ENCODE assay signal across 21 cellular contexts in genomic region chr17:48282303-48282702, GRCh38.
"Had no signal": no experiment of that assay in that cellular context is flagged by ENCODE, and none has a peak within 500 bp of the region (broad histone marks: within the 10 kb centered on the region; RNA-seq: fewer than 3 reads in every experiment).

No MANE protein-coding gene starts in this region.

- H3K4me3 Mint-ChIP-seq: activated CD4-positive, alpha-beta memory T cell treated with anti-CD3 and anti-CD28 coated beads for 36 hours; activated CD4-positive, alpha-beta T cell treated with anti-CD3 and anti-CD28 coated beads, Interleukin-2, amount 10 ng/mL, durations not matched to agents 7 days and 5 days; activated naive CD8-positive, alpha-beta T cell treated with anti-CD3 and anti-CD28 coated beads, Interleukin-2, amount 10 ng/mL, durations not matched to agents 7 days and 5 days had no signal

- H3K27ac Mint-ChIP-seq: activated CD4-positive, alpha-beta memory T cell treated with anti-CD3 and anti-CD28 coated beads for 36 hours; activated CD4-positive, alpha-beta T cell treated with anti-CD3 and anti-CD28 coated beads, Interleukin-2, amount 10 ng/mL, durations not matched to agents 7 days and 5 days; activated naive CD8-positive, alpha-beta T cell treated with anti-CD3 and anti-CD28 coated beads, Interleukin-2, amount 10 ng/mL, durations not matched to agents 7 days and 5 days had no signal

- H3K9me3 Mint-ChIP-seq: activated CD4-positive, alpha-beta memory T cell treated with anti-CD3 and anti-CD28 coated beads for 36 hours; activated CD4-positive, alpha-beta T cell treated with anti-CD3 and anti-CD28 coated beads, Interleukin-2, amount 10 ng/mL, durations not matched to agents 7 days and 5 days; activated naive CD8-positive, alpha-beta T cell treated with anti-CD3 and anti-CD28 coated beads, Interleukin-2, amount 10 ng/mL, durations not matched to agents 7 days and 5 days had no signal

- H3K4me3 ChIP-seq: adrenal gland, SJCRH30 had no signal

- H3K9me3 ChIP-seq: adrenal gland, SJCRH30, SK-N-SH had no signal

- H3K27ac ChIP-seq: adrenal gland, SJCRH30 had no signal

- H3K27me3 Mint-ChIP-seq: activated CD4-positive, alpha-beta memory T cell treated with anti-CD3 and anti-CD28 coated beads for 36 hours; activated CD4-positive, alpha-beta T cell treated with anti-CD3 and anti-CD28 coated beads, Interleukin-2, amount 10 ng/mL, durations not matched to agents 7 days and 5 days; activated naive CD8-positive, alpha-beta T cell treated with anti-CD3 and anti-CD28 coated beads, Interleukin-2, amount 10 ng/mL, durations not matched to agents 7 days and 5 days had no signal

- H3K27me3 ChIP-seq: adrenal gland, SJCRH30 had no signal

- H3K36me3 Mint-ChIP-seq: activated CD4-positive, alpha-beta memory T cell treated with anti-CD3 and anti-CD28 coated beads for 36 hours had no signal

- DNase-seq: activated CD4-positive, alpha-beta memory T cell treated with anti-CD3 and anti-CD28 coated beads for 36 hours; activated CD4-positive, alpha-beta T cell treated with anti-CD3 and anti-CD28 coated beads, Interleukin-2, amount 10 ng/mL, durations not matched to agents 7 days and 5 days; activated CD4-positive, CD25-positive, alpha-beta regulatory T cell; activated CD8-positive, alpha-beta memory T cell treated with anti-CD3 and anti-CD28 coated beads for 24 hours; activated naive CD4-positive, alpha-beta T cell treated with anti-CD3 and anti-CD28 coated beads, Interleukin-2, amount 50 U/mL, for 16 hours; activated naive CD8-positive, alpha-beta T cell treated with anti-CD3 and anti-CD28 coated beads, Interleukin-2, amount 10 ng/mL, durations not matched to agents 7 days and 5 days; activated T-cell treated with anti-CD3 and anti-CD28 coated beads, Interleukin-2, amount 50 U/mL, for 48 hours; adrenal gland; aorta; KG1; NCI-H1105 treated with DMSO at 0.1 percent for 48 hours; NCI-H1436 treated with DMSO at 0.1 percent for 48 hours; NCI-H187; NCI-H2081 treated with DMSO at 0.1 percent for 48 hours; NCI-H446 treated with DMSO at 0.1 percent for 48 hours; NCI-H524 treated with DMSO at 0.1 percent for 48 hours; NCI-H748 treated with DMSO at 0.1 percent for 48 hours; Right ventricle myocardium superior; SJCRH30; SK-N-SH; T-helper 1 cell had no signal

- H3K36me3 ChIP-seq: adrenal gland, SJCRH30 had no signal
